23 cellular contexts compared by ENCODE assay signal in the genomic region with DNA sequence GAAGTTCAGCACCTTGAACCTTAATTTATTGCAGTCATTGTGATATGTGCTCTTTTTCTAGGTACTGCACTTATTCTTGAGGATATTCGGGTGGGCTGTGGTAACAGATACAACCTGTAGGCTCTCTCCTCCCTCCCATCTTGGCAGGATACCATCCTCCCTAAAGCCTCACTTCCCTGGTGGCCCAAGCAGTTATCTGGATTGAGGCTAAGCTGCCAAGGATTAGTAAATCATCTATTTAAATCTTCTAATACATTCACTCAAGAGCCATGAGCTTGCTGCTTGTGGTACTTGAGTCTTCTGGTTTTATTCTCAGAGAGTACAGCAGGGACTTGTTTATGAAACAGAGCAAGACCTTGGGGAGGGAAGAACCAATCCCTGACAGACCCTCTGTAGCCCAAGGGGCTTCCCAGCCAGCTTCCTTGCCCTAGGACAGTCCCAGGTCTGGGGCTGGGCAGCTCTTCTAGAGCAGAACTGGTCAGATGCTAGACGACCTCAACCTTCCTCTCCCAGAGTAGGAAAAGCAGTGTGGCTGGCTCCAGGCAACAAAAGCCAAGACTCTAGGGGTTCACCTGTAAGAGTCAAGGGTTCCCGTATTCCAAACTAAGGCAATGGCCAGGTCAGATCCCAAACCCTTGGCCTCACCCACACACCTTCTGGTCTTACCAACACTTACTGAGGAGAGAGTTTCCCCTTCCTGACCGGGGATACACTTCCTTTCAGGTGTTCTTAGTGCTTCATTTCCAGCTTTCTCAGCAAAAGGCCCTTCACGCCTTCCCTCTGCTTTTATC. TPM values are rescaled to one million over a fixed set of nuclear protein-coding genes. Genes with fewer than 3 reads are reported as not detected.
"Had no signal": no experiment of that assay in that cellular context is flagged by ENCODE, and none has a peak within 500 bp of the region (broad histone marks: within the 10 kb centered on the region; RNA-seq: fewer than 3 reads in every experiment).

No MANE protein-coding gene starts in this region.

- H3K9me3 ChIP-seq: gastrocnemius medialis, heart right ventricle, psoas muscle, suprapubic skin had no signal

- H3K4me3 ChIP-seq: gastrocnemius medialis, heart right ventricle, lung, psoas muscle, suprapubic skin had no signal

- ATAC-seq: gastrocnemius medialis; heart right ventricle; left cardiac atrium; psoas muscle; sciatic nerve; stimulated activated naive CD8-positive, alpha-beta T cell treated with anti-CD3 and anti-CD28 coated beads, Interleukin-15, Interleukin-2, amounts not matched to agents 100 U/mL and 50 U/mL, for 24 hours had no signal

- DNase-seq: activated CD4-positive, alpha-beta memory T cell treated with anti-CD3 and anti-CD28 coated beads, Interleukin-2, amount 10 ng/mL, durations not matched to agents 7 days and 5 days; activated CD4-positive, CD25-positive, alpha-beta regulatory T cell treated with anti-CD3 and anti-CD28 coated beads, Interleukin-2, amount 50 U/mL, for 72 hours; activated CD8-positive, alpha-beta memory T cell treated with anti-CD3 and anti-CD28 coated beads, Interleukin-2, amount 50 U/mL, for 4 hours; activated gamma-delta T cell; activated naive CD8-positive, alpha-beta T cell treated with anti-CD3 and anti-CD28 coated beads for 36 hours; activated T-cell treated with anti-CD3 and anti-CD28 coated beads, Interleukin-2, amount 50 U/mL, for 48 hours; anterior cingulate cortex; endodermal cell; gastrocnemius medialis; heart right ventricle; left cardiac atrium; midbrain; psoas muscle; stimulated activated naive CD8-positive, alpha-beta T cell treated with anti-CD3 and anti-CD28 coated beads, Interleukin-15, Interleukin-2, amounts not matched to agents 100 U/mL and 50 U/mL, for 24 hours; T-helper 9 cell; trophoblast cell had no signal

- H3K4me3 Mint-ChIP-seq: activated CD4-positive, alpha-beta memory T cell treated with anti-CD3 and anti-CD28 coated beads, Interleukin-2, amount 10 ng/mL, durations not matched to agents 7 days and 5 days; activated naive CD8-positive, alpha-beta T cell treated with anti-CD3 and anti-CD28 coated beads for 36 hours; endodermal cell had no signal

- H3K27ac ChIP-seq: gastrocnemius medialis, heart right ventricle, psoas muscle, suprapubic skin had no signal

- H3K9me3 Mint-ChIP-seq: activated CD4-positive, alpha-beta memory T cell treated with anti-CD3 and anti-CD28 coated beads, Interleukin-2, amount 10 ng/mL, durations not matched to agents 7 days and 5 days; activated naive CD8-positive, alpha-beta T cell treated with anti-CD3 and anti-CD28 coated beads for 36 hours; endodermal cell had no signal

- H3K27ac Mint-ChIP-seq: activated CD4-positive, alpha-beta memory T cell treated with anti-CD3 and anti-CD28 coated beads, Interleukin-2, amount 10 ng/mL, durations not matched to agents 7 days and 5 days; activated naive CD8-positive, alpha-beta T cell treated with anti-CD3 and anti-CD28 coated beads for 36 hours; endodermal cell had no signal

RNA-seq across cellular contexts. Expression of gene WNT8B, which starts 21.3 kb away (rescaled TPM):
- total RNA-seq: chondrocyte, dermis microvascular lymphatic vessel endothelial cell, epithelial cell of proximal tubule, gastrocnemius medialis, heart right ventricle, left cardiac atrium, omental fat pad, psoas muscle, sciatic nerve had no signal
- polyA plus RNA-seq: heart right ventricle, psoas muscle had no signal
